In genomic region chr7:644381-645305, GRCh38 we compare ENCODE assay signal across 14 cellular contexts.
"Had no signal": no experiment of that assay in that cellular context is flagged by ENCODE, and none has a peak within 500 bp of the region (broad histone marks: within the 10 kb centered on the region; RNA-seq: fewer than 3 reads in every experiment).

No MANE protein-coding gene starts in this region.

- H3K36me3 ChIP-seq: esophagus squamous epithelium, sigmoid colon had no signal

- DNase-seq: activated CD4-positive, alpha-beta T cell treated with anti-CD3 and anti-CD28 coated beads, Interleukin-2, amount 10 ng/mL, durations not matched to agents 7 days and 5 days; activated CD8-positive, alpha-beta T cell treated with anti-CD3 and anti-CD28 coated beads, Interleukin-2, amount 10 ng/mL, durations not matched to agents 7 days and 5 days; activated naive CD4-positive, alpha-beta T cell treated with anti-CD3 and anti-CD28 coated beads, Interleukin-2, amount 50 U/mL, for 16 hours; activated T-cell treated with anti-CD3 and anti-CD28 coated beads, Interleukin-2, amount 50 U/mL, for 4 hours; cerebellar nuclear complex; effector CD8-positive, alpha-beta T cell; esophagus squamous epithelium; hippocampal formation; left colon; occipital lobe; psoas muscle; sigmoid colon; stimulated activated naive B cell treated with anti-CD40 and anti-IgM and Interleukin-4, amounts not matched to agents 10 μg/mL and 1 μg/mL and 100 μg/mL, for 72 hours; T1000 had no signal

- ATAC-seq: activated CD8-positive, alpha-beta T cell treated with anti-CD3 and anti-CD28 coated beads, Interleukin-2, amount 10 ng/mL, durations not matched to agents 7 days and 5 days; activated T-cell treated with anti-CD3 and anti-CD28 coated beads, Interleukin-2, amount 50 U/mL, for 4 hours; left colon; psoas muscle; stimulated activated naive B cell treated with anti-CD40 and anti-IgM and Interleukin-4, amounts not matched to agents 10 μg/mL and 1 μg/mL and 100 μg/mL, for 72 hours had no signal

- H3K4me1 ChIP-seq: esophagus squamous epithelium, psoas muscle, sigmoid colon had no signal

- H3K27me3 ChIP-seq: esophagus squamous epithelium, sigmoid colon had no signal

- H3K27ac ChIP-seq: esophagus squamous epithelium, psoas muscle, sigmoid colon had no signal

- H3K4me3 ChIP-seq: esophagus squamous epithelium, psoas muscle, sigmoid colon had no signal
